In the genomic region with DNA sequence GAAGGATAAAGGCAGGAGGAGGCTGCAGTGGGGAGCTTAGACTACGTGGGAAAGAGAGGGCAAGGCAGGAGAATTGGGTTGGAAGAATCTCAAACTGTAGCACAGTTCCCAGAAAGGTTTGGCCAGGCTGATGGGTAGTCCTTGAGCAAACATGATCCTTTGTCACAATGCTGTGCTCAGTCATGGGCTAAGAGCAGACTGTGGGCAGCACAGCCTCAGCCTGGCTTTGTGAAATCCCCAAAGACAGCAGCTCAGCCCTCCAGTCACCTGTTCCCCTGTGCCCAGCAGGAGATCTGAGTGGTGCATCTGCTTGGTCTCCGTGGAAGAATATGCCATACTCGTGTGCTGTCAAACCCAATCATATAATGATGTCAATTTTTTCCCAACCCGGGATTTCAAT, we compare ENCODE assay signal across 17 cellular contexts. TPM values are rescaled to one million over a fixed set of nuclear protein-coding genes. Genes with fewer than 3 reads are reported as not detected.
DNase-seq lines count a peak whose midpoint lies in the region; ATAC-seq and TF ChIP-seq lines count a peak whose summit lies in the region.
"Had no signal": no experiment of that assay in that cellular context is flagged by ENCODE, and none has a peak within 500 bp of the region (broad histone marks: within the 10 kb centered on the region; RNA-seq: fewer than 3 reads in every experiment).

No MANE protein-coding gene starts in this region.

- H3K27ac ChIP-seq in BLaER1 (no peak overlapping the region), IMR-90 (ENCODE audit: insufficient read depth, low read length) (no peak overlapping the region), upper lobe of right lung (no peak overlapping the region)
- H3K27ac ChIP-seq: SJSA1 had no signal

- intact Hi-C loops in IMR-90 (cut with micrococcal nuclease) = no loop called here
- intact Hi-C loops in posterior vena cava (cut with DNase I) = no loop called here
- intact Hi-C loops in upper lobe of right lung (cut with DNase I) = no loop called here

- no peaks in the 10 kb centered on the region for H4K20me1 ChIP-seq in BLaER1
- H4K20me1 ChIP-seq in IMR-90 (ENCODE audit: insufficient read depth, low read length) = no peaks in the 10 kb centered on the region

- H3K4me1 Mint-ChIP-seq in chondrocyte (ENCODE audit: low read depth) = no peaks in the 10 kb centered on the region
- H3K4me1 Mint-ChIP-seq: GM23338 had no signal

- H2BK20ac ChIP-seq in IMR-90 (ENCODE audit: low read depth, low read length) = no peak overlapping the region

- H3K9me3 Mint-ChIP-seq in chondrocyte (ENCODE audit: low read depth) = no peaks in the 10 kb centered on the region
- H3K9me3 Mint-ChIP-seq: GM23338 had no signal

- no peak overlapping the region for H3K27ac Mint-ChIP-seq in chondrocyte (ENCODE audit: unreplicated experiment)
- H3K27ac Mint-ChIP-seq: GM23338 had no signal

- no peaks in the 10 kb centered on the region for H3K9me1 ChIP-seq in IMR-90 (ENCODE audit: insufficient read depth, low read length)

- TF ChIP-seq RAD21 in IMR-90 (IDR thresholded peaks at IDR 0.05; ENCODE audit: low read length) = no peak

- no peak overlapping the region for H4K5ac ChIP-seq in IMR-90 (ENCODE audit: low read depth, low read length)

- H2BK5ac ChIP-seq in IMR-90 (ENCODE audit: low read depth, low read length, poor library complexity, severe bottlenecking) = no peak overlapping the region

- no peak for DNase-seq in IMR-90
- peak; percentile 4 for DNase-seq in chondrocyte (ENCODE audit: low spot score)
- peak; percentile 42 for DNase-seq in posterior vena cava (ENCODE audit: low spot score)
- no peak for DNase-seq in cerebellum (ENCODE audit: low spot score)
- no peak for DNase-seq in upper lobe of right lung
- DNase-seq in H4 (ENCODE audit: low spot score) = no peak
- DNase-seq: AML-193, MM.1S, NCI-H1092 treated with DMSO at 0.1 percent for 48 hours, NCI-H1694, NCI-H2081 treated with DMSO at 0.1 percent for 48 hours, NCI-H510A treated with DMSO at 0.1 percent for 48 hours had no signal

- H2BK15ac ChIP-seq in IMR-90 (ENCODE audit: low read depth, low read length) = no peak overlapping the region

- no peak for TF ChIP-seq POLR2A in IMR-90 (IDR thresholded peaks at IDR 0.05; ENCODE audit: low read depth, low read length)

- H3K27me3 Mint-ChIP-seq in chondrocyte (ENCODE audit: low read depth) = peaks cover 10% of the 10 kb centered on the region

- H3K9me3 ChIP-seq in BLaER1 (no peaks in the 10 kb centered on the region), IMR-90 (ENCODE audit: control insufficient read depth, insufficient read depth, low read length) (no peaks in the 10 kb centered on the region), upper lobe of right lung (no peaks in the 10 kb centered on the region)
- H3K9me3 ChIP-seq: SJSA1 had no signal

- H3K4ac ChIP-seq in IMR-90 (ENCODE audit: low read depth, low read length) = no peak overlapping the region

- no peak overlapping the region for H3K14ac ChIP-seq in IMR-90 (replicated peaks; ENCODE audit: low read depth, low read length)

- H3K9ac ChIP-seq in BLaER1 (no peak overlapping the region), IMR-90 (ENCODE audit: low read depth, low read length) (no peak overlapping the region)

- no peak overlapping the region for H4K8ac ChIP-seq in IMR-90 (ENCODE audit: low read depth in 2 of 2, low read length in 2 of 2)

- H3K27me3 ChIP-seq in BLaER1 (no peaks in the 10 kb centered on the region), IMR-90 (ENCODE audit: control insufficient read depth, insufficient read depth, low read length) (peaks cover 15% of the 10 kb centered on the region), upper lobe of right lung (no peaks in the 10 kb centered on the region)

- H3K23ac ChIP-seq in IMR-90 (ENCODE audit: low read depth, low read length) = no peak overlapping the region

- TF ChIP-seq CTCF in IMR-90 (conservative IDR thresholded peaks at IDR 0.05; ENCODE audit: low read depth, low read length) (no peak), chondrocyte (IDR thresholded peaks at IDR 0.05) (no peak), upper lobe of right lung (IDR thresholded peaks at IDR 0.05) (no peak)

- H3K18ac ChIP-seq in IMR-90 (ENCODE audit: low read depth, low read length) = no peak overlapping the region

- H3K4me2 ChIP-seq in BLaER1 (peak overlapping the region; percentile 13; the same call in 1 of the 2 replicates), IMR-90 (ENCODE audit: low read depth, low read length) (no peak overlapping the region)
- H3K4me2 ChIP-seq: GM23338 had no signal

- 52% methylated on average over 4 of the region's 4 CpGs; no CpG with 5 or more reads in 1 of the 2 experiments for WGBS in IMR-90 (ENCODE audit: extremely low coverage in 2 of 2, insufficient read length in 1 of 2), 2 experiments

- no peak overlapping the region for H3K4me3 Mint-ChIP-seq in chondrocyte (ENCODE audit: unreplicated experiment)
- H3K4me3 Mint-ChIP-seq: CD14-positive monocyte, GM23338 had no signal

- ATAC-seq in IMR-90 (ENCODE audit: low read depth) = no peak
- no peak for ATAC-seq in upper lobe of right lung
- ATAC-seq: GM23338, HCT116 had no signal

- no peak overlapping the region for H4K91ac ChIP-seq in IMR-90 (ENCODE audit: insufficient read depth, low read depth, low read length)

- CTCF ChIA-PET in IMR-90 (lab: Yijun Ruan, JAX) = no interaction called here

- dilution Hi-C loops in IMR-90 (cut with HindIII; ENCODE audit: low sequenced_read_pairs, unreplicated experiment) = no loop called here

- H3K4me3 ChIP-seq in BLaER1 (no peak overlapping the region), IMR-90 (ENCODE audit: insufficient read depth, low read depth, low read length) (no peak overlapping the region), upper lobe of right lung (no peak overlapping the region)
- H3K4me3 ChIP-seq: GM23338, SJSA1 had no signal

- POLR2A ChIA-PET in IMR-90 (lab: Charles Lee; ENCODE audit: unreplicated experiment) = no interaction called here

- no peak overlapping the region for H2AK5ac ChIP-seq in IMR-90 (ENCODE audit: low read depth, low read length)

- no peak overlapping the region for H3K56ac ChIP-seq in IMR-90 (ENCODE audit: extremely low read depth, insufficient read depth, low read length)

- BruUV-seq in IMR-90 (replicated peaks; lab: Mats Ljungman, UMichigan) = no TSS peak

- no peaks in the 10 kb centered on the region for H3K36me3 Mint-ChIP-seq in chondrocyte (ENCODE audit: low read depth)
- H3K36me3 Mint-ChIP-seq: CD14-positive monocyte had no signal

- peaks cover 18% of the 10 kb centered on the region for H3K4me1 ChIP-seq in BLaER1
- H3K4me1 ChIP-seq in IMR-90 (ENCODE audit: control insufficient read depth, insufficient read depth, low read length) = no peaks in the 10 kb centered on the region
- H3K4me1 ChIP-seq in upper lobe of right lung = no peaks in the 10 kb centered on the region
- H3K4me1 ChIP-seq: SJSA1 had no signal

- peak overlapping the region; percentile 43 for H2AFZ ChIP-seq in IMR-90 (replicated peaks; ENCODE audit: low read length, poor library complexity)
- H2AFZ ChIP-seq: GM23338 had no signal

- H2BK120ac ChIP-seq in IMR-90 (ENCODE audit: low read depth, low read length) = no peak overlapping the region

- no peak overlapping the region for H2AK9ac ChIP-seq in IMR-90 (replicated peaks; ENCODE audit: low read depth, low read length, poor library complexity)

- in situ Hi-C loops in IMR-90 (cut with MboI; ENCODE audit: low sequenced_read_pairs) = no loop called here

- no peaks in the 10 kb centered on the region for H3K79me1 ChIP-seq in IMR-90 (ENCODE audit: low read depth in 1 of 2, low read length in 2 of 2)

- H3K36me3 ChIP-seq in BLaER1 (no peaks in the 10 kb centered on the region), IMR-90 (ENCODE audit: control insufficient read depth, insufficient read depth, low read length) (no peaks in the 10 kb centered on the region), upper lobe of right lung (no peaks in the 10 kb centered on the region)
- H3K36me3 ChIP-seq: SJSA1 had no signal

TF ChIP-seq in IMR-90, 13 proteins besides CTCF, POLR2A, EP300 and RAD21:
- TF ChIP-seq MXI1 (IDR thresholded peaks at IDR 0.05; ENCODE audit: borderline replicate concordance, low read depth, low read length) = no peak
- TF ChIP-seq, protein P1, sequence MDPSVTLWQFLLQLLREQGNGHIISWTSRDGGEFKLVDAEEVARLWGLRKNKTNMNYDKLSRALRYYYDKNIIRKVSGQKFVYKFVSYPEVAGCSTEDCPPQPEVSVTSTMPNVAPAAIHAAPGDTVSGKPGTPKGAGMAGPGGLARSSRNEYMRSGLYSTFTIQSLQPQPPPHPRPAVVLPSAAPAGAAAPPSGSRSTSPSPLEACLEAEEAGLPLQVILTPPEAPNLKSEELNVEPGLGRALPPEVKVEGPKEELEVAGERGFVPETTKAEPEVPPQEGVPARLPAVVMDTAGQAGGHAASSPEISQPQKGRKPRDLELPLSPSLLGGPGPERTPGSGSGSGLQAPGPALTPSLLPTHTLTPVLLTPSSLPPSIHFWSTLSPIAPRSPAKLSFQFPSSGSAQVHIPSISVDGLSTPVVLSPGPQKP (IDR thresholded peaks at IDR 0.05; ENCODE audit: borderline replicate concordance, low read depth, low read length) = no peak
TF ChIP-seq in IMR-90: peak in this region for 0.

RNA-seq across cellular contexts. Expression of a gene that starts 10.6 kb away (rescaled TPM):
- total RNA-seq in IMR-90 (2012; rRNA removed) (2.5 and 3.9 TPM in 2 replicates), chondrocyte (16.8 to 30.7 TPM (median 19.7 TPM) in 3 replicates), posterior vena cava (10 to 100 TPM; 18.2 to 29.7 TPM), cerebellum (12.5 TPM), upper lobe of right lung (58.2 TPM)
- 10.4 and 12.1 TPM in 2 replicates for polyA plus RNA-seq in IMR-90 (2012; rRNA removed)
- 5.4 and 8.9 TPM in 2 replicates for polyA plus RNA-seq in IMR-90 (2012; cell fraction: cytosol; rRNA removed)
- polyA plus RNA-seq in IMR-90 (2012; cell fraction: nucleus; rRNA removed; ENCODE audit: low replicate concordance) = 108 and 158 TPM in 2 replicates
- total RNA-seq in H4 (2014; rRNA removed; shearing (Covaris generic)) = 4.3 and 6.9 TPM in 2 replicates

RNA-seq across cellular contexts. Expression of a gene that starts 40.1 kb away (rescaled TPM):
- 1.7 and 3.4 TPM in 2 replicates for total RNA-seq in IMR-90 (2012; rRNA removed)
- 8.4 and 9.0 TPM in 2 replicates for polyA plus RNA-seq in IMR-90 (2012; rRNA removed)
- 5.2 and 16.8 TPM in 2 replicates for polyA plus RNA-seq in IMR-90 (2012; cell fraction: cytosol; rRNA removed)
- 7.4 and 9.5 TPM in 2 replicates for polyA plus RNA-seq in IMR-90 (2012; cell fraction: nucleus; rRNA removed; ENCODE audit: low replicate concordance)
- 74.7 to 96.2 TPM (median 74.9 TPM) in 3 replicates for total RNA-seq in chondrocyte
- 100 to 1,000 TPM; 172 to 261 TPM for total RNA-seq in posterior vena cava
- 0.73 TPM for total RNA-seq in cerebellum
- total RNA-seq in upper lobe of right lung = 28.3 TPM
- 0.56 and 2.6 TPM in 2 replicates for total RNA-seq in H4 (2014; rRNA removed; shearing (Covaris generic))
- polyA plus RNA-seq: CD14-positive monocyte had no signal

RNA-seq across cellular contexts. Expression of a gene that starts 54.5 kb away (rescaled TPM):
- total RNA-seq in IMR-90 (2012; rRNA removed) = 50.0 and 51.8 TPM in 2 replicates
- 73.4 and 90.7 TPM in 2 replicates for polyA plus RNA-seq in IMR-90 (2012; rRNA removed)
- polyA plus RNA-seq in IMR-90 (2012; cell fraction: cytosol; rRNA removed) = 61.1 and 63.0 TPM in 2 replicates
- 33.7 and 43.7 TPM in 2 replicates for polyA plus RNA-seq in IMR-90 (2012; cell fraction: nucleus; rRNA removed; ENCODE audit: low replicate concordance)
- total RNA-seq in chondrocyte = 37.3 to 50.5 TPM (median 47.9 TPM) in 3 replicates
- 10 to 100 TPM; 29.5 to 34.7 TPM for total RNA-seq in posterior vena cava
- total RNA-seq in cerebellum = 17.7 TPM
- total RNA-seq in upper lobe of right lung = 59.6 TPM
- 56.9 and 59.0 TPM in 2 replicates for total RNA-seq in H4 (2014; rRNA removed; shearing (Covaris generic))

Comparison
In these comparisons a context has a peak if more than half of its experiments do, and no peak if none do; other contexts are left out.
1. DNase-seq: peak in chondrocyte (single experiment) and posterior vena cava (single experiment); none in IMR-90 (single experiment), cerebellum (single experiment), upper lobe of right lung (single experiment) and H4 (single experiment).